Comparison of ENCODE assay signal across 9 cellular contexts in the genomic region with DNA sequence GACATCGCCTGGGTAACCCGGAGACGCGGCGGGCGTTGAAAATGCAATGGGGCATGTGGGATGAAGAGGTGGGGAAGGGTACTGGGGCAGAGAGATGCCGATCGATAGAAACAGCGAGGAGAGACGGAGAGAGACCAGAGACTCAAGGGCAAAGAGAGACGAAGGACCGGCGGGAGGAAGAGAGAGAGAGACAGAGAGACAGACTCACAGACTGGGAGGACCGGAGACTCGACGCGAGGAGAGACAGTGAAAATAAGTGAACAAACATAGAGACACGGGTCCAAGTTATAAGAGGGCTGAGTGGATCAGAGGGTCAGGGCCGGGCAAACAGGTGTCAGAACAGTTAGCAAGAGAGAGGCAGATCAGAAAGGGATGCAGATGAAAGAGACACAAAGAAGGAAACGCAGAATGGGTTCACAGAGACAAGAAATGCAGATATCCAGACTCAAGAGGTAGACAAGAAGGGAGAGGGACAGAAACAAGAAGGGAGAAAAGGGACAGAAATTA. TPM values are rescaled to one million over a fixed set of nuclear protein-coding genes. Genes with fewer than 3 reads are reported as not detected.
A peak's percentile ranks its signal among the peaks of the same experiment; 100 is the strongest.
DNase-seq lines count a peak whose midpoint lies in the region; ATAC-seq, FAIRE-seq and TF ChIP-seq lines count a peak whose summit lies in the region.
"Had no signal": no experiment of that assay in that cellular context is flagged by ENCODE, and none has a peak within 500 bp of the region (broad histone marks: within the 10 kb centered on the region; RNA-seq: fewer than 3 reads in every experiment).

No MANE protein-coding gene starts in this region.

- TF ChIP-seq POLR2A in A549 (IDR thresholded peaks at IDR 0.05; ENCODE audit: low read length), result no peak

- ATAC-seq in A549, result peak in 1 of 2 experiments; percentile 2; a peak in 2 of 6 replicates
- ATAC-seq in mucosa of descending colon, result no peak
- ATAC-seq in GM19397 (IDR thresholded peaks at IDR 0.05; ENCODE audit: unreplicated experiment), result no peak
- ATAC-seq in GM21367 (IDR thresholded peaks at IDR 0.05; ENCODE audit: unreplicated experiment), result no peak

- no peak for TF ChIP-seq RAD21 in A549 (conservative IDR thresholded peaks at IDR 0.05 in 1 of 2, IDR thresholded peaks at IDR 0.05 in 1 of 2)

- H3K36me3 ChIP-seq in HUES64 (ENCODE audit: insufficient read depth, low read length) (peaks cover 19% of the 10 kb centered on the region; the same call in 1 of the 2 replicates), bronchial epithelial cell (ENCODE audit: control insufficient read depth, insufficient read depth, low read length) (peaks cover 14% of the 10 kb centered on the region), mucosa of descending colon (ENCODE audit: low read depth) (no peaks in the 10 kb centered on the region)

- H3K9ac ChIP-seq in HUES64 (ENCODE audit: low read depth, low read length), result no peak overlapping the region

- H3K4me3 ChIP-seq in A549 (peak overlapping the region; percentile 67), HUES64 (ENCODE audit: low read length) (peak overlapping the region; percentile 75), bronchial epithelial cell (ENCODE audit: low read depth, low read length) (peak overlapping the region; percentile 95), mucosa of descending colon (peak overlapping the region; percentile 56)

- 3% methylated on average over 20 of the region's 20 CpGs for WGBS in A549 (ENCODE audit: missing lambda C conversion rate)
- 5% methylated on average over 20 of the region's 20 CpGs for WGBS in HUES64

- H3K4me1 ChIP-seq in A549, result peaks cover 15% of the 10 kb centered on the region
- H3K4me1 ChIP-seq in HUES64 (ENCODE audit: insufficient read depth, low read length), result no peaks in the 10 kb centered on the region
- H3K4me1 ChIP-seq in mucosa of descending colon (ENCODE audit: low read depth), result peaks cover 17% of the 10 kb centered on the region

- POLR2A ChIA-PET in A549 (lab: Yijun Ruan, JAX), result interaction anchor here (1.2 to 2.6 kb wide), 3 partner anchors 14 to 30 kb away, joined by 6 to 34 read pairs (median 28); partner anchors contain the start of genes TRIM28 and UBE2M

- no peaks in the 10 kb centered on the region for H3K27me3 ChIP-seq in HUES64 (ENCODE audit: insufficient read depth, low read length)
- H3K27me3 ChIP-seq in bronchial epithelial cell (ENCODE audit: control insufficient read depth, insufficient read depth, low read length), result no peaks in the 10 kb centered on the region

- CTCF ChIA-PET in A549 (lab: Yijun Ruan, JAX), result no interaction called here

- DNase-seq in A549 (ENCODE audit: low read depth in 1 of 2, low spot score in 1 of 2), result no peak
- DNase-seq in bronchial epithelial cell (ENCODE audit: low read depth), result no peak
- no peak for DNase-seq in mucosa of descending colon
- DNase-seq in SKM-1 treated with dmso at 0.1 percent for 144 hours (lab: John Stamatoyannopoulos, UW; ENCODE audit: unreplicated experiment), result no peak
- DNase-seq in NOMO-1 treated with DMSO at 0.1 percent for 48 hours (lab: John Stamatoyannopoulos, UW; ENCODE audit: unreplicated experiment), result no peak
- DNase-seq: NCI-H187 treated with DMSO at 0.1 percent for 48 hours had no signal

- FAIRE-seq in A549 (lab: Jason Lieb, UNC), result no peak
- no peak for FAIRE-seq in bronchial epithelial cell (lab: Jason Lieb, UNC)

- H3K27ac ChIP-seq in A549 (peak overlapping the region; percentile 91), HUES64 (ENCODE audit: low read depth, low read length) (no peak overlapping the region)

- intact Hi-C loops in mucosa of descending colon (cut with DNase I, micrococcal nuclease), result no loop called here

- TF ChIP-seq EP300 in A549 (IDR thresholded peaks at IDR 0.05), result no peak

- no peak for TF ChIP-seq CTCF in A549 (IDR thresholded peaks at IDR 0.05)
- TF ChIP-seq CTCF in bronchial epithelial cell (IDR thresholded peaks at IDR 0.05; ENCODE audit: insufficient read depth, low read length, severe bottlenecking), result no peak
- no peak for TF ChIP-seq CTCF in mucosa of descending colon (IDR thresholded peaks at IDR 0.05)

- peak overlapping the region; percentile 92 for H3K4me2 ChIP-seq in A549

- H3K9me3 ChIP-seq in A549 (no peaks in the 10 kb centered on the region), HUES64 (ENCODE audit: insufficient read depth, low read depth, low read length) (no peaks in the 10 kb centered on the region), mucosa of descending colon (no peaks in the 10 kb centered on the region)

TF ChIP-seq in A549, 52 proteins besides CTCF, POLR2A, EP300 and RAD21 (continues in another document):
- TF ChIP-seq HOXA7 (CRISPR knock-in tag; IDR thresholded peaks at IDR 0.05) (no peak), PHF8 (IDR thresholded peaks at IDR 0.05; ENCODE audit: borderline replicate concordance, low read depth) (0 out of 2 replicates have a peak, but pooled peaks have one; percentile 13), ELK1 (IDR thresholded peaks at IDR 0.05; ENCODE audit: low read depth, low read length) (no peak)
- TF ChIP-seq, protein P1, sequence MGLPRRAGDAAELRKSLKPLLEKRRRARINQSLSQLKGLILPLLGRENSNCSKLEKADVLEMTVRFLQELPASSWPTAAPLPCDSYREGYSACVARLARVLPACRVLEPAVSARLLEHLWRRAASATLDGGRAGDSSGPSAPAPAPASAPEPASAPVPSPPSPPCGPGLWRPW (IDR thresholded peaks at IDR 0.05), result no peak

RNA-seq across cellular contexts. Expression of gene MZF1, which starts 0.6 kb away (rescaled TPM):
- polyA plus RNA-seq in A549 (2011; rRNA removed), result 19.5 and 20.3 TPM in 2 replicates
- polyA plus RNA-seq in A549 (2012; cell fraction: cytosol; rRNA removed), result 26.2 and 35.9 TPM in 2 replicates
- 246 and 401 TPM in 2 replicates for polyA plus RNA-seq in A549 (2012; cell fraction: nucleus; rRNA removed)
- 19.1 to 21.7 TPM (median 20.3 TPM) in 3 replicates for polyA plus RNA-seq in A549 (2017; fragmentation: RNase III; extraction: RNeasy Plus Mini Kit Qiagen cat#74134 plus additional on column Dnase treatment)
- polyA minus RNA-seq in A549 (2011; rRNA and poly(A)+ RNA removed), result 18.7 and 18.9 TPM in 2 replicates
- polyA plus RNA-seq in HUES64 (2013, experiment 1 of 2), result 9.8 TPM
- 8.4 TPM for polyA plus RNA-seq in HUES64 (2013, experiment 2 of 2)
- 14.7 and 17.8 TPM in 2 replicates for total RNA-seq in bronchial epithelial cell
- total RNA-seq in mucosa of descending colon, result 10 to 100 TPM; 30.4 to 43.3 (median 36.1) TPM

RNA-seq across cellular contexts. Expression of gene UBE2M, which starts 15.3 kb away (rescaled TPM):
- polyA plus RNA-seq in A549 (2011; rRNA removed), result 185 and 190 TPM in 2 replicates
- 137 and 162 TPM in 2 replicates for polyA plus RNA-seq in A549 (2012; cell fraction: cytosol; rRNA removed)
- 124 and 127 TPM in 2 replicates for polyA plus RNA-seq in A549 (2012; cell fraction: nucleus; rRNA removed)
- polyA plus RNA-seq in A549 (2017; fragmentation: RNase III; extraction: RNeasy Plus Mini Kit Qiagen cat#74134 plus additional on column Dnase treatment), result 135 to 139 TPM (median 137 TPM) in 3 replicates
- polyA minus RNA-seq in A549 (2011; rRNA and poly(A)+ RNA removed), result 210 and 218 TPM in 2 replicates
- polyA plus RNA-seq in HUES64 (2013, experiment 1 of 2), result 89.2 TPM
- 96.9 TPM for polyA plus RNA-seq in HUES64 (2013, experiment 2 of 2)
- 128 and 159 TPM in 2 replicates for total RNA-seq in bronchial epithelial cell
- total RNA-seq in mucosa of descending colon, result 100 to 1,000 TPM in 1 of 3 donors, 10 to 100 TPM in 2; 49.4 to 101 (median 66.7) TPM

RNA-seq across cellular contexts. Expression of gene CHMP2A, which starts 18.8 kb away (rescaled TPM):
- 223 and 280 TPM in 2 replicates for polyA plus RNA-seq in A549 (2011; rRNA removed)
- 234 and 296 TPM in 2 replicates for polyA plus RNA-seq in A549 (2012; cell fraction: cytosol; rRNA removed)
- polyA plus RNA-seq in A549 (2012; cell fraction: nucleus; rRNA removed), result 118 and 141 TPM in 2 replicates
- polyA plus RNA-seq in A549 (2017; fragmentation: RNase III; extraction: RNeasy Plus Mini Kit Qiagen cat#74134 plus additional on column Dnase treatment), result 192 to 227 TPM (median 198 TPM) in 3 replicates
- 198 and 245 TPM in 2 replicates for polyA minus RNA-seq in A549 (2011; rRNA and poly(A)+ RNA removed)
- 60.7 TPM for polyA plus RNA-seq in HUES64 (2013, experiment 1 of 2)
- polyA plus RNA-seq in HUES64 (2013, experiment 2 of 2), result 80.1 TPM
- 166 and 219 TPM in 2 replicates for total RNA-seq in bronchial epithelial cell
- 100 to 1,000 TPM; 125 to 231 (median 195) TPM for total RNA-seq in mucosa of descending colon

RNA-seq across cellular contexts. Expression of gene TRIM28, which starts 29.8 kb away (rescaled TPM):
- 576 and 735 TPM in 2 replicates for polyA plus RNA-seq in A549 (2011; rRNA removed)
- polyA plus RNA-seq in A549 (2012; cell fraction: cytosol; rRNA removed), result 1,530 and 1,851 TPM in 2 replicates
- 2,680 and 4,180 TPM in 2 replicates for polyA plus RNA-seq in A549 (2012; cell fraction: nucleus; rRNA removed)
- 656 to 743 TPM (median 666 TPM) in 3 replicates for polyA plus RNA-seq in A549 (2017; fragmentation: RNase III; extraction: RNeasy Plus Mini Kit Qiagen cat#74134 plus additional on column Dnase treatment)
- polyA minus RNA-seq in A549 (2011; rRNA and poly(A)+ RNA removed), result 1,927 and 2,378 TPM in 2 replicates
- polyA plus RNA-seq in HUES64 (2013, experiment 1 of 2), result 815 TPM
- 757 TPM for polyA plus RNA-seq in HUES64 (2013, experiment 2 of 2)
- total RNA-seq in bronchial epithelial cell, result 270 and 277 TPM in 2 replicates
- total RNA-seq in mucosa of descending colon, result 100 to 1,000 TPM; 180 to 308 (median 202) TPM

RNA-seq across cellular contexts. Expression of gene ZBTB45, which starts 54.1 kb away (rescaled TPM):
- 6.2 and 6.4 TPM in 2 replicates for polyA plus RNA-seq in A549 (2011; rRNA removed)
- 14.2 and 19.4 TPM in 2 replicates for polyA plus RNA-seq in A549 (2012; cell fraction: cytosol; rRNA removed)
- polyA plus RNA-seq in A549 (2012; cell fraction: nucleus; rRNA removed), result 28.8 and 41.9 TPM in 2 replicates
- 11.8 to 14.3 TPM (median 13.4 TPM) in 3 replicates for polyA plus RNA-seq in A549 (2017; fragmentation: RNase III; extraction: RNeasy Plus Mini Kit Qiagen cat#74134 plus additional on column Dnase treatment)
- 4.7 and 7.5 TPM in 2 replicates for polyA minus RNA-seq in A549 (2011; rRNA and poly(A)+ RNA removed)
- 15.2 TPM for polyA plus RNA-seq in HUES64 (2013, experiment 1 of 2)
- 17.4 TPM for polyA plus RNA-seq in HUES64 (2013, experiment 2 of 2)
- 3.4 and 5.1 TPM in 2 replicates for total RNA-seq in bronchial epithelial cell
- total RNA-seq in mucosa of descending colon, result 10 to 100 TPM; 12.1 to 16.7 (median 13.4) TPM
